In the genomic region with DNA sequence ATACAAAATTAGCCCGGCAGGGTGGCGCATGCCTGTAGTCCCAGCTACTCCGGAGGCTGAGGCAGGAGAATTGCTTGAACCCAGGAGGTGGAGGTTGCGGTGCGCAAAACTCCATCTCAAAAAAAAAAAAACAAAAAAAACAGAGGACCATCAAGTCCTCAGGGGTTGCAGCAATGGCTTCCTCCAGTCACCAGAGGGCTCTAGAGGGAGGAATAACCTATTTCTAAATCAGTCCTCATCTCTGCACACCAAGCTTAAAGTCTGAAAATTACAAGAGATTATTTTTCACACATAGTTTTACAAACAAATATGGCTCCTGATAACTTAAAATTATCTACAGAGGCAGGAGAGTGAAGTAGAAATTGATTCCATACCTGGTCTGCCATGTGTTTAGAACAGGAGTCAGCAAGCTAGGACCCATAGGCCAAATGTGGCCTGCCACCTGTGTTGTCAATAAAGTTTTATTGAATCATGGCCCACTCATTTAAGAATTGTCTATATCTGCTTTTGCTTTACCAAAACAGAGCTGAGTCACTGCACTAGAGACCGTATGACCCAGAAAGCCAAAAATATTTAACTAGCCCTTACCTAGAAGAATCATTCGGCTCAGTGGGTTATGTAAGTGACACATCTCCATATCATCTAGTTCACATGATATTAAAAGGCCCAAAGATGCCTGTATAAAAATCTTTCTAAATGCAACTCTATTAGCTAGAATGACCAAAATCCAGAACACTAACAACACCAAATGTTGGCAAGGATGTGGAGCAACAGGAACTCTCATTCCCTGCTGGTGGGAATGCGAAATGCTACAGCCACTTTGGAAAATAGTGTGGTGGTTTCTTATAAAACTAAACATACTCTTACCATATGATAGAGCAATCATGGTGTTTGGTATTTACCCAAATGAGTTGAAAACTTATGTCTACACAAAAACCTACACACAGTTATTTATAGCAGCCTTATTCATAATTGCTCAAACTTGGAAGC, we compare ENCODE assay signal across 1 cellular context.
TF ChIP-seq lines count a peak whose summit lies in the region.

No MANE protein-coding gene starts in this region.

TF ChIP-seq in GM12878, 131 proteins besides CTCF, POLR2A, EP300 and RAD21:
- TF ChIP-seq DPF2 (IDR thresholded peaks at IDR 0.05), result no peak
- peak; percentile 22; the same call in 1 of the 2 replicates for TF ChIP-seq SMC3 (IDR thresholded peaks at IDR 0.05; ENCODE audit: borderline replicate concordance, low read length)
- TF ChIP-seq, protein P1, sequence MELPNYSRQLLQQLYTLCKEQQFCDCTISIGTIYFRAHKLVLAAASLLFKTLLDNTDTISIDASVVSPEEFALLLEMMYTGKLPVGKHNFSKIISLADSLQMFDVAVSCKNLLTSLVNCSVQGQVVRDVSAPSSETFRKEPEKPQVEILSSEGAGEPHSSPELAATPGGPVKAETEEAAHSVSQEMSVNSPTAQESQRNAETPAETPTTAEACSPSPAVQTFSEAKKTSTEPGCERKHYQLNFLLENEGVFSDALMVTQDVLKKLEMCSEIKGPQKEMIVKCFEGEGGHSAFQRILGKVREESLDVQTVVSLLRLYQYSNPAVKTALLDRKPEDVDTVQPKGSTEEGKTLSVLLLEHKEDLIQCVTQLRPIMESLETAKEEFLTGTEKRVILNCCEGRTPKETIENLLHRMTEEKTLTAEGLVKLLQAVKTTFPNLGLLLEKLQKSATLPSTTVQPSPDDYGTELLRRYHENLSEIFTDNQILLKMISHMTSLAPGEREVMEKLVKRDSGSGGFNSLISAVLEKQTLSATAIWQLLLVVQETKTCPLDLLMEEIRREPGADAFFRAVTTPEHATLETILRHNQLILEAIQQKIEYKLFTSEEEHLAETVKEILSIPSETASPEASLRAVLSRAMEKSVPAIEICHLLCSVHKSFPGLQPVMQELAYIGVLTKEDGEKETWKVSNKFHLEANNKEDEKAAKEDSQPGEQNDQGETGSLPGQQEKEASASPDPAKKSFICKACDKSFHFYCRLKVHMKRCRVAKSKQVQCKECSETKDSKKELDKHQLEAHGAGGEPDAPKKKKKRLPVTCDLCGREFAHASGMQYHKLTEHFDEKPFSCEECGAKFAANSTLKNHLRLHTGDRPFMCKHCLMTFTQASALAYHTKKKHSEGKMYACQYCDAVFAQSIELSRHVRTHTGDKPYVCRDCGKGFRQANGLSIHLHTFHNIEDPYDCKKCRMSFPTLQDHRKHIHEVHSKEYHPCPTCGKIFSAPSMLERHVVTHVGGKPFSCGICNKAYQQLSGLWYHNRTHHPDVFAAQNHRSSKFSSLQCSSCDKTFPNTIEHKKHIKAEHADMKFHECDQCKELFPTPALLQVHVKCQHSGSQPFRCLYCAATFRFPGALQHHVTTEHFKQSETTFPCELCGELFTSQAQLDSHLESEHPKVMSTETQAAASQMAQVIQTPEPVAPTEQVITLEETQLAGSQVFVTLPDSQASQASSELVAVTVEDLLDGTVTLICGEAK (IDR thresholded peaks at IDR 0.05; ENCODE audit: borderline replicate concordance), result peak; percentile 80
- no peak for TF ChIP-seq HCFC1 (IDR thresholded peaks at IDR 0.05; ENCODE audit: low read length)
- no peak for TF ChIP-seq NBN (IDR thresholded peaks at IDR 0.05)
TF ChIP-seq in GM12878: peak in this region for 2.
